Comparison of ENCODE assay signal across 9 cellular contexts in genomic region chrX:119647552-119648420, GRCh38. TPM values are rescaled to one million over a fixed set of nuclear protein-coding genes. Genes with fewer than 3 reads are reported as not detected.
DNase-seq lines count a peak whose midpoint lies in the region; ATAC-seq lines count a peak whose summit lies in the region.
"Had no signal": no experiment of that assay in that cellular context is flagged by ENCODE, and none has a peak within 500 bp of the region (broad histone marks: within the 10 kb centered on the region; RNA-seq: fewer than 3 reads in every experiment).

No MANE protein-coding gene starts in this region.

- no peaks in the 10 kb centered on the region for H3K27me3 Mint-ChIP-seq in activated T-cell treated with anti-CD3 and anti-CD28 coated beads, Interleukin-2, amount 50 U/mL, for 72 hours (ENCODE audit: low read depth)

- H3K4me1 Mint-ChIP-seq in activated T-cell treated with anti-CD3 and anti-CD28 coated beads, Interleukin-2, amount 50 U/mL, for 72 hours (ENCODE audit: low read depth): peaks cover 50% of the 10 kb centered on the region

- DNase-seq in activated T-cell treated with anti-CD3 and anti-CD28 coated beads, Interleukin-2, amount 50 U/mL, for 72 hours: peak; percentile 72 to 90
- DNase-seq in stimulated activated CD8-positive, alpha-beta memory T cell treated with anti-CD3 and anti-CD28 coated beads, Interleukin-2, amount 100 ng/mL, for 48 hours (ENCODE audit: low read depth in 2 of 2): peak; percentile 34 to 40
- DNase-seq in SW480 (ENCODE audit: low spot score) (no peak), cerebellum (ENCODE audit: low spot score) (no peak), DMS153 (lab: John Stamatoyannopoulos, UW) (no peak), NCI-H82 (lab: John Stamatoyannopoulos, UW) (no peak)
- DNase-seq: sigmoid colon had no signal

- peak; percentile 96 for ATAC-seq in GM19452 (IDR thresholded peaks at IDR 0.05; ENCODE audit: unreplicated experiment)
- ATAC-seq in HG03354 (IDR thresholded peaks at IDR 0.05; ENCODE audit: poor library complexity, severe bottlenecking, unreplicated experiment): peak; percentile 97
- peak; percentile 97 to 98 for ATAC-seq in activated T-cell treated with anti-CD3 and anti-CD28 coated beads, Interleukin-2, amount 50 U/mL, for 72 hours (replicated peaks in 1 of 2)

- H3K4me3 Mint-ChIP-seq in activated T-cell treated with anti-CD3 and anti-CD28 coated beads, Interleukin-2, amount 50 U/mL, for 72 hours: peak overlapping the region; percentile 58 to 75

- peak overlapping the region; percentile 91 for H3K27ac Mint-ChIP-seq in activated T-cell treated with anti-CD3 and anti-CD28 coated beads, Interleukin-2, amount 50 U/mL, for 72 hours

- peaks cover 9 to 55% of the 10 kb centered on the region in 2 donors for H3K36me3 Mint-ChIP-seq in activated T-cell treated with anti-CD3 and anti-CD28 coated beads, Interleukin-2, amount 50 U/mL, for 72 hours (ENCODE audit: insufficient read depth in 2 of 2)

- no peaks in the 10 kb centered on the region for H3K9me3 Mint-ChIP-seq in activated T-cell treated with anti-CD3 and anti-CD28 coated beads, Interleukin-2, amount 50 U/mL, for 72 hours

RNA-seq across cellular contexts. Expression of gene NKRF, which starts 41.6 kb away (rescaled TPM):
- total RNA-seq in activated T-cell treated with anti-CD3 and anti-CD28 coated beads, Interleukin-2, amount 50 U/mL, for 72 hours: 10 to 100 TPM; 15.9 to 18.8 TPM
- 13.8 TPM for total RNA-seq in cerebellum

RNA-seq across cellular contexts. Expression of gene SEPTIN6, which starts 45.2 kb away (rescaled TPM):
- 100 to 1,000 TPM; 183 to 275 TPM for total RNA-seq in activated T-cell treated with anti-CD3 and anti-CD28 coated beads, Interleukin-2, amount 50 U/mL, for 72 hours
- total RNA-seq in cerebellum: 45.1 TPM

Comparison
In these comparisons a context has a peak if more than half of its experiments do, and no peak if none do; other contexts are left out.
1. DNase-seq: peak in activated T-cell treated with anti-CD3 and anti-CD28 coated beads, Interleukin-2, amount 50 U/mL, for 72 hours (2 of 2) and stimulated activated CD8-positive, alpha-beta memory T cell treated with anti-CD3 and anti-CD28 coated beads, Interleukin-2, amount 100 ng/mL, for 48 hours (2 of 2); none in SW480 (single experiment), cerebellum (single experiment), DMS153 (single experiment) and NCI-H82 (single experiment).
2. Peak in every context shown above with its lines, with median percentiles within 50 percentile points of each other: ATAC-seq.